In the genomic region with DNA sequence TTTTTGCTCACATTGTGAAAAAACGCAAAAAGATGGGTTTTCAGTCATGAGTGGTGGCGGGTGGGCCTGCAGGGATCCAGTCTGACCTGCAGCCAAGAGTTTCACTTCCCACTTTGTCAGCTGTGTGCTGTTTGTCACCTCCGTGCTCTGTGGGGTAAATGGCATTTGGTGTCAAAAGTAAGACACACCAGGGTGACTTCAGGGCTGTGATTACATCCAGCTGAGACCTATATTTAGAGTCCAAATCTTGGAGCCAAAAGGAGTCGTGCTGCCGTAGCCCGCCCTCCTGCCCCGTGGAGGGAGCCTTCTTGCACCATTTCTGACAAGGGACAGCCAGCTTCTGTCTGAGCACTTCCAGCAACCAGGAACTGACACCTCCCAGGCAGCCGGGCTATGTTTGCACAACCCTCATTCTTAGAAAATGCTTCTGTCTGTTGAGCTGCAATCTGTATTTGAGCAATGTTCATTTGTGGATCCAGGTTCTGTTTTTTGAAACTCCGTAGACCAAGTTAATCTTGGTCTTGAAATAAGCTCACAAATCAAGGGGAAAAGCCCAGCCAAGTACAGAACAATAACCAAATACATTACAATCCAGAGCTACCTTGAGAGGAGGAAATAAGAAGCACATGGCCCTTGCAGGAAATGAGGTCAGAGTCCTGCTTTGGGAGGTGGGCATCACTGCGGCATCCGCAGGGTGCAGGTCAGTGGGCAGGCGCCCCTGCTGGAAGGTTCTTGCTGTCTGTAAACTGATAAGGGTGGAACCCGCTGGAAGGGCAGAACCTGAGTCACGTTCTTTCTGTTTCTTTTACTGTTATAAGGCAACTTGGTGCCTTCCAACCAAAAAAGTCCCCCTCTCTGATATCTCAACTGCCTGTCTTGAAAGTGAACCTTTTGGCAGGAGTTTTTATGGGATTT, we compare ENCODE assay signal across 2 cellular contexts.
TF ChIP-seq lines count a peak whose summit lies in the region.

No MANE protein-coding gene starts in this region.

TF ChIP-seq in IMR-90, 13 proteins besides CTCF, POLR2A, EP300 and RAD21:
- TF ChIP-seq SMC3 (IDR thresholded peaks at IDR 0.05; ENCODE audit: low read depth, low read length) (no peak), FOS (IDR thresholded peaks at IDR 0.05; ENCODE audit: low read depth, low read length) (no peak), BHLHE40 (IDR thresholded peaks at IDR 0.05; ENCODE audit: low read depth, low read length) (no peak), RCOR1 (IDR thresholded peaks at IDR 0.05; ENCODE audit: insufficient replicate concordance, low read length) (no peak), CEBPB (IDR thresholded peaks at IDR 0.05; ENCODE audit: low read depth, low read length) (0 out of 2 replicates have a peak, but pooled peaks have one; percentile 9), MAFK (IDR thresholded peaks at IDR 0.05; ENCODE audit: low read depth, low read length) (no peak)

TF ChIP-seq in HepG2, 621 proteins besides CTCF, POLR2A, EP300 and RAD21:
- TF ChIP-seq, protein P1, sequence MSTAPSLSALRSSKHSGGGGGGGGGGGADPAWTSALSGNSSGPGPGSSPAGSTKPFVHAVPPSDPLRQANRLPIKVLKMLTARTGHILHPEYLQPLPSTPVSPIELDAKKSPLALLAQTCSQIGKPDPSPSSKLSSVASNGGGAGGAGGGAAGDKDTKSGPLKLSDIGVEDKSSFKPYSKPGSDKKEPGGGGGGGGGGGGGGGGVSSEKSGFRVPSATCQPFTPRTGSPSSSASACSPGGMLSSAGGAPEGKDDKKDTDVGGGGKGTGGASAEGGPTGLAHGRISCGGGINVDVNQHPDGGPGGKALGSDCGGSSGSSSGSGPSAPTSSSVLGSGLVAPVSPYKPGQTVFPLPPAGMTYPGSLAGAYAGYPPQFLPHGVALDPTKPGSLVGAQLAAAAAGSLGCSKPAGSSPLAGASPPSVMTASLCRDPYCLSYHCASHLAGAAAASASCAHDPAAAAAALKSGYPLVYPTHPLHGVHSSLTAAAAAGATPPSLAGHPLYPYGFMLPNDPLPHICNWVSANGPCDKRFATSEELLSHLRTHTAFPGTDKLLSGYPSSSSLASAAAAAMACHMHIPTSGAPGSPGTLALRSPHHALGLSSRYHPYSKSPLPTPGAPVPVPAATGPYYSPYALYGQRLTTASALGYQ (CRISPR knock-in tag; IDR thresholded peaks at IDR 0.05) = no peak
- TF ChIP-seq ZBTB21 (CRISPR knock-in tag; IDR thresholded peaks at IDR 0.05) = 0 out of 2 replicates have a peak, but pooled peaks have one; percentile 36
- TF ChIP-seq BCL6 (CRISPR knock-in tag; IDR thresholded peaks at IDR 0.05) = peak; percentile 79
- peak; percentile 46; the same call in 1 of the 2 replicates for TF ChIP-seq GABPB1 (CRISPR knock-in tag; IDR thresholded peaks at IDR 0.05)
- TF ChIP-seq RXRA (CRISPR knock-in tag; IDR thresholded peaks at IDR 0.05) = peak; percentile 28; the same call in 1 of the 2 replicates
- TF ChIP-seq, protein P2, sequence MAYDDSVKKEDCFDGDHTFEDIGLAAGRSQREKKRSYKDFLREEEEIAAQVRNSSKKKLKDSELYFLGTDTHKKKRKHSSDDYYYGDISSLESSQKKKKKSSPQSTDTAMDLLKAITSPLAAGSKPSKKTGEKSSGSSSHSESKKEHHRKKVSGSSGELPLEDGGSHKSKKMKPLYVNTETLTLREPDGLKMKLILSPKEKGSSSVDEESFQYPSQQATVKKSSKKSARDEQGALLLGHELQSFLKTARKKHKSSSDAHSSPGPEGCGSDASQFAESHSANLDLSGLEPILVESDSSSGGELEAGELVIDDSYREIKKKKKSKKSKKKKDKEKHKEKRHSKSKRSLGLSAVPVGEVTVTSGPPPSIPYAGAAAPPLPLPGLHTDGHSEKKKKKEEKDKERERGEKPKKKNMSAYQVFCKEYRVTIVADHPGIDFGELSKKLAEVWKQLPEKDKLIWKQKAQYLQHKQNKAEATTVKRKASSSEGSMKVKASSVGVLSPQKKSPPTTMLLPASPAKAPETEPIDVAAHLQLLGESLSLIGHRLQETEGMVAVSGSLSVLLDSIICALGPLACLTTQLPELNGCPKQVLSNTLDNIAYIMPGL (CRISPR knock-in tag; IDR thresholded peaks at IDR 0.05; ENCODE audit: borderline replicate concordance in 1 of 2, low read depth in 1 of 2) = 0 out of 4 replicates have a peak, but pooled peaks of 1 of the 2 experiments have one; percentile 12
- TF ChIP-seq, protein P3, sequence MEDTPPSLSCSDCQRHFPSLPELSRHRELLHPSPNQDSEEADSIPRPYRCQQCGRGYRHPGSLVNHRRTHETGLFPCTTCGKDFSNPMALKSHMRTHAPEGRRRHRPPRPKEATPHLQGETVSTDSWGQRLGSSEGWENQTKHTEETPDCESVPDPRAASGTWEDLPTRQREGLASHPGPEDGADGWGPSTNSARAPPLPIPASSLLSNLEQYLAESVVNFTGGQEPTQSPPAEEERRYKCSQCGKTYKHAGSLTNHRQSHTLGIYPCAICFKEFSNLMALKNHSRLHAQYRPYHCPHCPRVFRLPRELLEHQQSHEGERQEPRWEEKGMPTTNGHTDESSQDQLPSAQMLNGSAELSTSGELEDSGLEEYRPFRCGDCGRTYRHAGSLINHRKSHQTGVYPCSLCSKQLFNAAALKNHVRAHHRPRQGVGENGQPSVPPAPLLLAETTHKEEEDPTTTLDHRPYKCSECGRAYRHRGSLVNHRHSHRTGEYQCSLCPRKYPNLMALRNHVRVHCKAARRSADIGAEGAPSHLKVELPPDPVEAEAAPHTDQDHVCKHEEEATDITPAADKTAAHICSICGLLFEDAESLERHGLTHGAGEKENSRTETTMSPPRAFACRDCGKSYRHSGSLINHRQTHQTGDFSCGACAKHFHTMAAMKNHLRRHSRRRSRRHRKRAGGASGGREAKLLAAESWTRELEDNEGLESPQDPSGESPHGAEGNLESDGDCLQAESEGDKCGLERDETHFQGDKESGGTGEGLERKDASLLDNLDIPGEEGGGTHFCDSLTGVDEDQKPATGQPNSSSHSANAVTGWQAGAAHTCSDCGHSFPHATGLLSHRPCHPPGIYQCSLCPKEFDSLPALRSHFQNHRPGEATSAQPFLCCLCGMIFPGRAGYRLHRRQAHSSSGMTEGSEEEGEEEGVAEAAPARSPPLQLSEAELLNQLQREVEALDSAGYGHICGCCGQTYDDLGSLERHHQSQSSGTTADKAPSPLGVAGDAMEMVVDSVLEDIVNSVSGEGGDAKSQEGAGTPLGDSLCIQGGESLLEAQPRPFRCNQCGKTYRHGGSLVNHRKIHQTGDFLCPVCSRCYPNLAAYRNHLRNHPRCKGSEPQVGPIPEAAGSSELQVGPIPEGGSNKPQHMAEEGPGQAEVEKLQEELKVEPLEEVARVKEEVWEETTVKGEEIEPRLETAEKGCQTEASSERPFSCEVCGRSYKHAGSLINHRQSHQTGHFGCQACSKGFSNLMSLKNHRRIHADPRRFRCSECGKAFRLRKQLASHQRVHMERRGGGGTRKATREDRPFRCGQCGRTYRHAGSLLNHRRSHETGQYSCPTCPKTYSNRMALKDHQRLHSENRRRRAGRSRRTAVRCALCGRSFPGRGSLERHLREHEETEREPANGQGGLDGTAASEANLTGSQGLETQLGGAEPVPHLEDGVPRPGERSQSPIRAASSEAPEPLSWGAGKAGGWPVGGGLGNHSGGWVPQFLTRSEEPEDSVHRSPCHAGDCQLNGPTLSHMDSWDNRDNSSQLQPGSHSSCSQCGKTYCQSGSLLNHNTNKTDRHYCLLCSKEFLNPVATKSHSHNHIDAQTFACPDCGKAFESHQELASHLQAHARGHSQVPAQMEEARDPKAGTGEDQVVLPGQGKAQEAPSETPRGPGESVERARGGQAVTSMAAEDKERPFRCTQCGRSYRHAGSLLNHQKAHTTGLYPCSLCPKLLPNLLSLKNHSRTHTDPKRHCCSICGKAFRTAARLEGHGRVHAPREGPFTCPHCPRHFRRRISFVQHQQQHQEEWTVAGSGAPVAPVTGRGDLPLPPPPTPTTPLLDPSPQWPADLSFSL (CRISPR knock-in tag; IDR thresholded peaks at IDR 0.05) = no peak
- TF ChIP-seq GABPA (IDR thresholded peaks at IDR 0.05; ENCODE audit: low read depth, low read length) = peak; percentile 22; the same call in 1 of the 2 replicates
- peak; percentile 72 for TF ChIP-seq GABPA (CRISPR knock-in tag; IDR thresholded peaks at IDR 0.05; ENCODE audit: low read depth)
